ENCODE assay signal across 8 cellular contexts in genomic region chr11:46361283-46362145, GRCh38. TPM values are rescaled to one million over a fixed set of nuclear protein-coding genes. Genes with fewer than 3 reads are reported as not detected.
DNase-seq lines count a peak whose midpoint lies in the region; ATAC-seq, FAIRE-seq and TF ChIP-seq lines count a peak whose summit lies in the region.

No MANE protein-coding gene starts in this region.

- H3K4me3 ChIP-seq in fibroblast of the aortic adventitia (ENCODE audit: low read depth, low read length) (no peak overlapping the region), parathyroid adenoma (ENCODE audit: low read depth, low read length) (peak overlapping the region; percentile 29), HAP-1 (no peak overlapping the region)

- TF ChIP-seq CTCF in fibroblast of the aortic adventitia (IDR thresholded peaks at IDR 0.05; ENCODE audit: insufficient read depth, low read length), result no peak
- no peak for TF ChIP-seq CTCF in parathyroid adenoma (IDR thresholded peaks at IDR 0.05)

- H3K36me3 ChIP-seq in parathyroid adenoma (ENCODE audit: control insufficient read depth, insufficient read depth, low read length) (no peaks in the 10 kb centered on the region), HAP-1 (replicated peaks) (peaks cover 5% of the 10 kb centered on the region; the same call in 1 of the 2 replicates)

- peak overlapping the region; percentile 74 for H3K4me2 ChIP-seq in parathyroid adenoma (ENCODE audit: low read length)

- H3K9ac ChIP-seq in parathyroid adenoma, result peak overlapping the region; percentile 11

- in situ Hi-C loops in HAP-1 (cut with MboI; ENCODE audit: low sequenced_read_pairs), result no loop called here

- peak; percentile 85 for ATAC-seq in HG02763 (IDR thresholded peaks at IDR 0.05; ENCODE audit: unreplicated experiment)

- peak; percentile 92 for FAIRE-seq in GM18507 (lab: Jason Lieb, UNC)

- H3K9me3 ChIP-seq in parathyroid adenoma (ENCODE audit: control insufficient read depth, low read length), result no peaks in the 10 kb centered on the region
- H3K9me3 ChIP-seq in HAP-1, result no peaks in the 10 kb centered on the region

- H3K79me2 ChIP-seq in parathyroid adenoma, result peaks cover 18% of the 10 kb centered on the region

- no peaks in the 10 kb centered on the region for H3K27me3 ChIP-seq in parathyroid adenoma (ENCODE audit: control insufficient read depth, insufficient read depth, low read length)
- H3K27me3 ChIP-seq in HAP-1 (ENCODE audit: low read depth), result no peaks in the 10 kb centered on the region

- H2AFZ ChIP-seq in parathyroid adenoma, result peak overlapping the region; percentile 73

- H3K27ac ChIP-seq in parathyroid adenoma, result peak overlapping the region; percentile 97

- peaks cover 35% of the 10 kb centered on the region for H3K4me1 ChIP-seq in parathyroid adenoma
- H3K4me1 ChIP-seq in HAP-1, result no peaks in the 10 kb centered on the region

- DNase-seq in GM18507 (ENCODE audit: extremely low spot score, insufficient read length, low read depth) (peak; percentile 84), NCI-H2171 treated with DMSO at 0.1 percent for 48 hours (lab: John Stamatoyannopoulos, UW) (peak; percentile 90), activated T-cell treated with anti-CD3 and anti-CD28 coated beads for 1 hour (ENCODE audit: low read depth) (peak; percentile 52), fibroblast of the aortic adventitia (ENCODE audit: low read depth) (peak; percentile 21), HAP-1 (ENCODE audit: low spot score in 2 of 2) (no peak), H4 (ENCODE audit: low spot score) (no peak)

RNA-seq across cellular contexts. Expression of gene DGKZ, which starts 14.3 kb away (rescaled TPM):
- total RNA-seq in fibroblast of the aortic adventitia (ENCODE audit: low replicate concordance), result 27.1 and 37.7 TPM in 2 replicates
- 25.3 and 38.9 TPM in 2 replicates for total RNA-seq in H4 (2014; rRNA removed; shearing (Covaris generic))

RNA-seq across cellular contexts. Expression of gene MDK, which starts 20.0 kb away (rescaled TPM):
- total RNA-seq in fibroblast of the aortic adventitia (ENCODE audit: low replicate concordance), result 52.2 and 96.0 TPM in 2 replicates
- total RNA-seq in H4 (2014; rRNA removed; shearing (Covaris generic)), result 563 and 646 TPM in 2 replicates

RNA-seq across cellular contexts. Expression of gene CHRM4, which starts 30.1 kb away (rescaled TPM):
- not detected in 2 replicates for total RNA-seq in fibroblast of the aortic adventitia (ENCODE audit: low replicate concordance)
- total RNA-seq in H4 (2014; rRNA removed; shearing (Covaris generic)), result 0.33 and 0.48 TPM in 2 replicates

Comparison
In these comparisons a context has a peak if more than half of its experiments do, and no peak if none do; other contexts are left out.
1. DNase-seq: peak in GM18507 (single experiment), NCI-H2171 treated with DMSO at 0.1 percent for 48 hours (single experiment), activated T-cell treated with anti-CD3 and anti-CD28 coated beads for 1 hour (single experiment) and fibroblast of the aortic adventitia (single experiment); none in HAP-1 (0 of 2) and H4 (single experiment).